Comparison of ENCODE assay signal across 28 cellular contexts in genomic region chr6:15406452-15406851, GRCh38.
"Had no signal": no experiment of that assay in that cellular context is flagged by ENCODE, and none has a peak within 500 bp of the region (broad histone marks: within the 10 kb centered on the region; RNA-seq: fewer than 3 reads in every experiment).

No MANE protein-coding gene starts in this region.

- H3K9me3 ChIP-seq: left lung, lower lobe of right lung, ovary, right atrium auricular region, tibial nerve, vagina had no signal

- H3K27me3 ChIP-seq: left lung, ovary, right atrium auricular region, tibial nerve, vagina had no signal

- H3K4me3 Mint-ChIP-seq: immature natural killer cell; mesothelial cell of epicardium; natural killer cell; nephron progenitor cell; stimulated activated effector memory CD8-positive, alpha-beta T cell treated with anti-CD3 and anti-CD28 coated beads, Interleukin-12 subunit alpha, Interleukin-12 subunit beta, amount 100 ng/mL, for 72 hours; stimulated activated naive CD8-positive, alpha-beta T cell treated with anti-CD3 and anti-CD28 coated beads, Interleukin-15, amount 100 ng/mL, for 72 hours; type B pancreatic cell had no signal

- H3K4me3 ChIP-seq: left lung, lower lobe of right lung, ovary, right atrium auricular region, skin epidermis, tibial nerve, vagina had no signal

- H3K27me3 Mint-ChIP-seq: naive B cell; progenitor cell of endocrine pancreas; stimulated activated naive CD8-positive, alpha-beta T cell treated with anti-CD3 and anti-CD28 coated beads, Interleukin-15, amount 100 ng/mL, for 72 hours; type B pancreatic cell had no signal

- DNase-seq: hypothalamus; immature natural killer cell; kidney; left colon; left lung; lower lobe of right lung; mammary epithelial cell; mesenchymal stem cell; naive B cell; natural killer cell; nephron progenitor cell; ovary; stimulated activated CD4-positive, alpha-beta T cell treated with anti-CD3 and anti-CD28 coated beads, Interleukin-12 subunit alpha, Interleukin-12 subunit beta, amount 100 ng/mL, for 4 hours; stimulated activated CD4-positive, alpha-beta T cell treated with anti-CD3 and anti-CD28 coated beads, Interleukin-15, amount 100 ng/mL, for 24 hours; stimulated activated CD4-positive, alpha-beta T cell treated with anti-CD3 and anti-CD28 coated beads, Interleukin-4, amount 100 ng/mL, for 24 hours; stimulated activated naive CD4-positive, alpha-beta T cell treated with Interleukin-2 at 50 U/mL for 16 hours; stimulated activated naive CD8-positive, alpha-beta T cell treated with anti-CD3 and anti-CD28 coated beads, Interleukin-15, amount 100 ng/mL, for 72 hours; substantia nigra had no signal

- H3K27ac Mint-ChIP-seq: immature natural killer cell; mesothelial cell of epicardium; natural killer cell; nephron progenitor cell; progenitor cell of endocrine pancreas; stimulated activated effector memory CD8-positive, alpha-beta T cell treated with anti-CD3 and anti-CD28 coated beads, Interleukin-12 subunit alpha, Interleukin-12 subunit beta, amount 100 ng/mL, for 72 hours; type B pancreatic cell had no signal

- H3K27ac ChIP-seq: left lung, lower lobe of right lung, ovary, right atrium auricular region, skin epidermis, tibial nerve, vagina had no signal

- H3K36me3 Mint-ChIP-seq: mesothelial cell of epicardium, naive B cell, natural killer cell had no signal

- ATAC-seq: left colon; left lung; lower lobe of right lung; natural killer cell; sciatic nerve; stimulated activated effector memory CD8-positive, alpha-beta T cell treated with anti-CD3 and anti-CD28 coated beads, Interleukin-12 subunit alpha, Interleukin-12 subunit beta, amount 100 ng/mL, for 72 hours; stimulated activated naive CD8-positive, alpha-beta T cell treated with anti-CD3 and anti-CD28 coated beads, Interleukin-15, amount 100 ng/mL, for 72 hours had no signal

- FAIRE-seq: islet of Langerhans, kidney had no signal

- H3K36me3 ChIP-seq: left lung, lower lobe of right lung, ovary, right atrium auricular region, tibial nerve, vagina had no signal

- H3K9me3 Mint-ChIP-seq: immature natural killer cell; mesothelial cell of epicardium; naive B cell; natural killer cell; nephron progenitor cell; stimulated activated effector memory CD8-positive, alpha-beta T cell treated with anti-CD3 and anti-CD28 coated beads, Interleukin-12 subunit alpha, Interleukin-12 subunit beta, amount 100 ng/mL, for 72 hours; stimulated activated naive CD8-positive, alpha-beta T cell treated with anti-CD3 and anti-CD28 coated beads, Interleukin-15, amount 100 ng/mL, for 72 hours; type B pancreatic cell had no signal
